35 cellular contexts compared by ENCODE assay signal in genomic region chr5:59959330-59959729, GRCh38.
"Had no signal": no experiment of that assay in that cellular context is flagged by ENCODE, and none has a peak within 500 bp of the region (broad histone marks: within the 10 kb centered on the region; RNA-seq: fewer than 3 reads in every experiment).

No MANE protein-coding gene starts in this region.

- DNase-seq: Karpas-422, Kasumi-1, MG63, MM.1S, MV-4-11, NCI-H1048, NCI-H1092, NCI-H1092 treated with DMSO at 0.1 percent for 48 hours, NCI-H1105, NCI-H1105 treated with DMSO at 0.1 percent for 48 hours, NCI-H1417, NCI-H1417 treated with DMSO at 0.1 percent for 48 hours, NCI-H1436, NCI-H1436 treated with DMSO at 0.1 percent for 48 hours, NCI-H146, NCI-H1694, NCI-H1694 treated with DMSO at 0.1 percent for 48 hours, NCI-H187, NCI-H187 treated with DMSO at 0.1 percent for 48 hours, NCI-H1930, NCI-H2029, NCI-H2029 treated with DMSO at 0.1 percent for 48 hours, NCI-H2081, NCI-H2081 treated with DMSO at 0.1 percent for 48 hours, NCI-H2107, NCI-H2171, NCI-H2171 treated with DMSO at 0.1 percent for 48 hours, NCI-H2227 treated with DMSO at 0.1 percent for 48 hours, NCI-H226, NCI-H345, NCI-H446, NCI-H446 treated with DMSO at 0.1 percent for 48 hours, NCI-H510A, NCI-H510A treated with DMSO at 0.1 percent for 48 hours, NCI-H524 had no signal

- H3K9me3 ChIP-seq: MG63 had no signal

- H3K4me3 ChIP-seq: MG63 had no signal

- H3K36me3 ChIP-seq: MG63 had no signal
